ENCODE assay signal across 17 cellular contexts in genomic region chr14:26941521-26941920, GRCh38.
DNase-seq lines count a peak whose midpoint lies in the region; ATAC-seq and TF ChIP-seq lines count a peak whose summit lies in the region.
"Had no signal": no experiment of that assay in that cellular context is flagged by ENCODE, and none has a peak within 500 bp of the region (broad histone marks: within the 10 kb centered on the region; RNA-seq: fewer than 3 reads in every experiment).

No MANE protein-coding gene starts in this region.

- peaks cover 1% of the 10 kb centered on the region for H3K27me3 Mint-ChIP-seq in GM23338 (ENCODE audit: insufficient read depth, low read depth, poor library complexity)
- H3K27me3 Mint-ChIP-seq: CD4-positive, alpha-beta memory T cell had no signal

- H3K27me3 ChIP-seq in GM23338 (ENCODE audit: insufficient read depth) (no peaks in the 10 kb centered on the region), HUES48 (ENCODE audit: control insufficient read depth, insufficient read depth, low read length) (no peaks in the 10 kb centered on the region), iPS-15b (ENCODE audit: control insufficient read depth, insufficient read depth, low read length) (no peaks in the 10 kb centered on the region), A673 (replicated peaks; ENCODE audit: insufficient read depth, low read depth, low read length, poor library complexity) (no peaks in the 10 kb centered on the region)

- no peak overlapping the region; the same call in 1 of the 2 replicates for H3K27ac ChIP-seq in GM23338 (ENCODE audit: low read depth)
- H3K27ac ChIP-seq in HUES48 (ENCODE audit: low read depth, low read length): no peak overlapping the region
- no peak overlapping the region for H3K27ac ChIP-seq in A673 (ENCODE audit: low read depth, low read length, poor library complexity, severe bottlenecking)
- H3K27ac ChIP-seq: A549 had no signal

- no peak overlapping the region; the same call in 1 of the 2 replicates for H2AFZ ChIP-seq in GM23338

- H3K4me3 ChIP-seq in GM23338: no peak overlapping the region
- H3K4me3 ChIP-seq in HUES48 (ENCODE audit: low read depth, low read length): no peak overlapping the region
- peak overlapping the region; percentile 33 for H3K4me3 ChIP-seq in iPS-15b (ENCODE audit: low read depth, low read length)
- no peak overlapping the region for H3K4me3 ChIP-seq in A673 (ENCODE audit: low read depth, low read length, poor library complexity, severe bottlenecking)
- H3K4me3 ChIP-seq: A549, HAP-1 had no signal

- CTCF ChIA-PET in A673 (lab: Charles Lee): no interaction called here

- H3K4me1 Mint-ChIP-seq in GM23338: peaks cover 48% of the 10 kb centered on the region
- H3K4me1 Mint-ChIP-seq: CD4-positive, alpha-beta memory T cell had no signal

- ATAC-seq in GM23338 (peak; percentile 86), left colon (no peak)
- ATAC-seq: A549 had no signal

- H3K4me2 ChIP-seq in GM23338: peak overlapping the region; percentile 70
- H3K4me2 ChIP-seq: A549 had no signal

- intact Hi-C loops in A673 (cut with micrococcal nuclease; ENCODE audit: unreplicated experiment) (no loop called here), left colon (cut with DNase I, micrococcal nuclease) (no loop called here)

- DNase-seq in GM23338 (ENCODE audit: low spot score) (no peak), A673 (ENCODE audit: low spot score) (no peak), left colon (no peak)
- DNase-seq in activated naive CD4-positive, alpha-beta T cell treated with Interleukin-2 at 50 U/mL for 16 hours: no peak
- DNase-seq: 8988T; C1 segment of cervical spinal cord; Calu3; CD4-positive, alpha-beta memory T cell; COR-L47; DMS53; DMS79 treated with DMSO at 0.1 percent for 48 hours; GF-D8; HFFc6 had no signal

- peak overlapping the region; percentile 18; the same call in 2 of the 3 replicates for H3K4me3 Mint-ChIP-seq in GM23338
- H3K4me3 Mint-ChIP-seq: CD4-positive, alpha-beta memory T cell; HFFc6 had no signal

- no peaks in the 10 kb centered on the region for H3F3A ChIP-seq in GM23338 (replicated peaks; ENCODE audit: low read depth)

- H3K4me1 ChIP-seq in GM23338 (ENCODE audit: insufficient read depth) (peaks cover 30% of the 10 kb centered on the region), HUES48 (ENCODE audit: control insufficient read depth, insufficient read depth, low read length) (peaks cover 26% of the 10 kb centered on the region), iPS-15b (ENCODE audit: control insufficient read depth, insufficient read depth, low read length) (peaks cover 16% of the 10 kb centered on the region), A673 (ENCODE audit: insufficient read depth, low read length, poor library complexity, severe bottlenecking) (no peaks in the 10 kb centered on the region)
- H3K4me1 ChIP-seq: A549, HAP-1 had no signal

- peaks cover 6% of the 10 kb centered on the region; the same call in 1 of the 2 replicates for H3K9me2 ChIP-seq in GM23338 (ENCODE audit: insufficient read depth)

- no peaks in the 10 kb centered on the region for H4K20me1 ChIP-seq in GM23338 (replicated peaks; ENCODE audit: insufficient read depth)

- H3K9ac ChIP-seq in HUES48 (ENCODE audit: low read depth, low read length): peak overlapping the region; percentile 4; the same call in 1 of the 2 replicates
- no peak overlapping the region for H3K9ac ChIP-seq in iPS-15b (ENCODE audit: low read depth, low read length)

- H3K79me2 ChIP-seq in GM23338 (replicated peaks; ENCODE audit: insufficient read depth): no peaks in the 10 kb centered on the region

- H3K36me3 ChIP-seq in GM23338 (ENCODE audit: insufficient read depth) (no peaks in the 10 kb centered on the region), HUES48 (ENCODE audit: control insufficient read depth, insufficient read depth, low read length) (no peaks in the 10 kb centered on the region), iPS-15b (ENCODE audit: control insufficient read depth, insufficient read depth, low read length) (no peaks in the 10 kb centered on the region), A673 (ENCODE audit: insufficient read depth, low read length, poor library complexity, severe bottlenecking) (no peaks in the 10 kb centered on the region)
- H3K36me3 ChIP-seq: HAP-1 had no signal

- no TSS peak for BruUV-seq in A673 (replicated peaks; lab: Mats Ljungman, UMichigan)

- H3K27ac Mint-ChIP-seq in GM23338: peak overlapping the region; percentile 46
- H3K27ac Mint-ChIP-seq: CD4-positive, alpha-beta memory T cell; HFFc6 had no signal

- H3K9me3 ChIP-seq in HUES48 (ENCODE audit: control insufficient read depth, insufficient read depth, low read length) (no peaks in the 10 kb centered on the region), iPS-15b (ENCODE audit: control insufficient read depth, insufficient read depth, low read length) (peaks cover 2% of the 10 kb centered on the region), A673 (ENCODE audit: low read depth, low read length, poor library complexity, severe bottlenecking) (no peaks in the 10 kb centered on the region)
- H3K9me3 ChIP-seq: A549, HAP-1 had no signal

- POLR2A ChIA-PET in A673 (lab: Charles Lee; ENCODE audit: low non-redundant PET): no interaction called here

- peaks cover 5% of the 10 kb centered on the region; the same call in 1 of the 3 replicates for H3K36me3 Mint-ChIP-seq in GM23338 (ENCODE audit: low read depth)
- H3K36me3 Mint-ChIP-seq: CD4-positive, alpha-beta memory T cell had no signal

- TF ChIP-seq CTCF in GM23338 (conservative IDR thresholded peaks at IDR 0.05; ENCODE audit: low read depth in 2 of 2) (no peak), A673 (conservative IDR thresholded peaks at IDR 0.05; ENCODE audit: low read depth, low read length) (no peak)

- H3K9me3 Mint-ChIP-seq in GM23338: peaks cover 1% of the 10 kb centered on the region; the same call in 1 of the 3 replicates

TF ChIP-seq in GM23338, 12 proteins besides CTCF, POLR2A, EP300 and RAD21 (continues in another document):
- no peak for TF ChIP-seq STAT1 (IDR thresholded peaks at IDR 0.05; ENCODE audit: unreplicated experiment)
- TF ChIP-seq ZNF114 (CRISPR knock-in tag; IDR thresholded peaks at IDR 0.05): no peak
- TF ChIP-seq JUNB (IDR thresholded peaks at IDR 0.05; ENCODE audit: unreplicated experiment): no peak
- TF ChIP-seq EZH2phosphoT487 (IDR thresholded peaks at IDR 0.05; ENCODE audit: unreplicated experiment): no peak
- TF ChIP-seq NANOG (IDR thresholded peaks at IDR 0.05; ENCODE audit: borderline replicate concordance): no peak
- no peak for TF ChIP-seq EZH2 (IDR thresholded peaks at IDR 0.05; ENCODE audit: low read depth, unreplicated experiment)
- no peak for TF ChIP-seq POLR2AphosphoS5 (IDR thresholded peaks at IDR 0.05; ENCODE audit: low read depth)
- TF ChIP-seq CREB1 (CRISPR knock-in tag; IDR thresholded peaks at IDR 0.05; ENCODE audit: low read depth): no peak
- TF ChIP-seq ZNF331 (CRISPR knock-in tag; IDR thresholded peaks at IDR 0.05; ENCODE audit: low read depth): no peak
